Comparison of ENCODE assay signal across 3 cellular contexts in the genomic region with DNA sequence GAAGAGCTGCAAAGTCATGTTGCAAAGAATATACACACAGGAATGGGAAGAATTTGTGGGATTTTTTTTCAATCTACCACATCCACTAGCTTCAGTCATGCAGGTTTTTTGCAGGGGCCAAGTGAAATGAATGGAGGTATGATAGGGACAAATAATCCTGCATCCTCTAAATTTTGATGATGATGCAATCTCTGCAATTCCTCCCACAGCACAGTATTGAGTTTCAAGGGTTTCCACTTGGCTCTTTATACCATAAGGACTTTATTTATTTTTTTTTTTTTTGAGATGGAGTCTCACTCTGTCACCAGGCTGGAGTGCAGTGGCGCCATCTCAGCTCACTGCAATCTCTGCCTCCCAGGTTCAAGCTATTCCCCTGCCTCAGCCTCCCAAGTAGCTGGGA. TPM values are rescaled to one million over a fixed set of nuclear protein-coding genes. Genes with fewer than 3 reads are reported as not detected.
"Had no signal": no experiment of that assay in that cellular context is flagged by ENCODE, and none has a peak within 500 bp of the region (broad histone marks: within the 10 kb centered on the region; RNA-seq: fewer than 3 reads in every experiment).

No MANE protein-coding gene starts in this region.

RNA-seq across cellular contexts. Expression of gene LYPD5, which starts 15.2 kb away (rescaled TPM):
- total RNA-seq: activated T-helper 1 cell treated with anti-CD3 and anti-CD28 coated beads, Interleukin-12 subunit alpha, Interleukin-12 subunit beta, Interleukin-2, Interleukin-4 antibody, amounts not matched to agents 30 ng/mL and 10 ng/mL and 1 ng/mL, durations not matched to agents 14 hours and 24 hours and 36 hours; cardiac muscle cell; chondrocyte had no signal

RNA-seq across cellular contexts. Expression of gene KCNN4, which starts 36.7 kb away (rescaled TPM):
- polyA plus RNA-seq: cardiac muscle cell had no signal
